ENCODE assay signal across 1 cellular context in genomic region chrX:24693453-24694202, GRCh38.
TF ChIP-seq lines count a peak whose summit lies in the region.

POLA1 (plus strand) TSS chrX:24693918; CDS start chrX:24693962, 44 bp downstream.

TF ChIP-seq in HepG2, 621 proteins besides CTCF, POLR2A, EP300 and RAD21 (continued from another document and continues in another):
- TF ChIP-seq ZBTB40 (IDR thresholded peaks at IDR 0.05): no peak
- TF ChIP-seq ZBTB40 (CRISPR knock-in tag; IDR thresholded peaks at IDR 0.05): 0 out of 2 replicates have a peak, but pooled peaks have one; percentile 69
- peak; percentile 32; the same call in 1 of the 2 replicates for TF ChIP-seq NR2C2 (CRISPR knock-in tag; IDR thresholded peaks at IDR 0.05; ENCODE audit: borderline replicate concordance)
- no peak for TF ChIP-seq PLSCR1 (CRISPR knock-in tag; IDR thresholded peaks at IDR 0.05; ENCODE audit: borderline replicate concordance)
- no peak for TF ChIP-seq PHF5A (CRISPR knock-in tag; IDR thresholded peaks at IDR 0.05; ENCODE audit: low read depth, unreplicated experiment)
- no peak for TF ChIP-seq SMAD9 (CRISPR knock-in tag; IDR thresholded peaks at IDR 0.05)
- TF ChIP-seq TMF1 (CRISPR knock-in tag; IDR thresholded peaks at IDR 0.05; ENCODE audit: low read depth): 0 out of 2 replicates have a peak, but pooled peaks have one; percentile 41
- no peak for TF ChIP-seq WIZ (CRISPR knock-in tag; IDR thresholded peaks at IDR 0.05)
- no peak for TF ChIP-seq FLYWCH1 (CRISPR knock-in tag; IDR thresholded peaks at IDR 0.05)
- no peak for TF ChIP-seq PRDM10 (CRISPR knock-in tag; IDR thresholded peaks at IDR 0.05; ENCODE audit: low read depth)
- TF ChIP-seq KLF13 (CRISPR knock-in tag; IDR thresholded peaks at IDR 0.05): no peak
- no peak for TF ChIP-seq ZNF496 (CRISPR knock-in tag; IDR thresholded peaks at IDR 0.05; ENCODE audit: insufficient replicate concordance)
- no peak for TF ChIP-seq ZNF329 (CRISPR knock-in tag; IDR thresholded peaks at IDR 0.05; ENCODE audit: low read depth)
- no peak for TF ChIP-seq ZNF83 (CRISPR knock-in tag; IDR thresholded peaks at IDR 0.05; ENCODE audit: borderline replicate concordance)
- no peak for TF ChIP-seq STAT5B (CRISPR knock-in tag; IDR thresholded peaks at IDR 0.05)
- TF ChIP-seq ZNF468 (CRISPR knock-in tag; IDR thresholded peaks at IDR 0.05): no peak
- TF ChIP-seq USF2 (IDR thresholded peaks at IDR 0.05; ENCODE audit: low read depth, low read length): no peak
- TF ChIP-seq USF2 (CRISPR knock-in tag; IDR thresholded peaks at IDR 0.05; ENCODE audit: borderline replicate concordance): no peak
- TF ChIP-seq HOXA9 (CRISPR knock-in tag; IDR thresholded peaks at IDR 0.05; ENCODE audit: borderline replicate concordance): no peak
- no peak for TF ChIP-seq ZNF224 (CRISPR knock-in tag; IDR thresholded peaks at IDR 0.05)
- TF ChIP-seq MBNL3 (CRISPR knock-in tag; conservative IDR thresholded peaks at IDR 0.05): no peak
- TF ChIP-seq ZNF275 (CRISPR knock-in tag; IDR thresholded peaks at IDR 0.05; ENCODE audit: borderline replicate concordance): no peak
- TF ChIP-seq REPIN1 (CRISPR knock-in tag; IDR thresholded peaks at IDR 0.05; ENCODE audit: borderline replicate concordance, low read depth): no peak
- no peak for TF ChIP-seq KLF11 (CRISPR knock-in tag; IDR thresholded peaks at IDR 0.05)
- no peak for TF ChIP-seq ZNF569 (CRISPR knock-in tag; IDR thresholded peaks at IDR 0.05; ENCODE audit: borderline replicate concordance)
- TF ChIP-seq TFDP1 (CRISPR knock-in tag; IDR thresholded peaks at IDR 0.05; ENCODE audit: borderline replicate concordance): peak; percentile 93
- TF ChIP-seq BCL6 (CRISPR knock-in tag; IDR thresholded peaks at IDR 0.05): no peak
- no peak for TF ChIP-seq JUND (CRISPR knock-in tag; IDR thresholded peaks at IDR 0.05)
- TF ChIP-seq ZNF746 (CRISPR knock-in tag; IDR thresholded peaks at IDR 0.05): no peak
- TF ChIP-seq HOXA3 (CRISPR knock-in tag; IDR thresholded peaks at IDR 0.05): peak; percentile 82
- 0 out of 2 replicates have a peak, but pooled peaks have one; percentile 33 for TF ChIP-seq ZNF770 (CRISPR knock-in tag; IDR thresholded peaks at IDR 0.05)
- TF ChIP-seq KLF16 (CRISPR knock-in tag; IDR thresholded peaks at IDR 0.05): peak in 1 of 2 experiments; percentile 13; a peak in 1 of 4 replicates
- 0 out of 2 replicates have a peak, but pooled peaks have one; percentile 35 for TF ChIP-seq ZNF878 (CRISPR knock-in tag; IDR thresholded peaks at IDR 0.05)
- no peak for TF ChIP-seq CENPT (CRISPR knock-in tag; IDR thresholded peaks at IDR 0.05; ENCODE audit: low read depth)
- TF ChIP-seq ZFP36L1 (CRISPR knock-in tag; IDR thresholded peaks at IDR 0.05): no peak
- no peak for TF ChIP-seq TBL1XR1 (IDR thresholded peaks at IDR 0.05; ENCODE audit: borderline replicate concordance, low read length, partially characterized antibody)
- no peak for TF ChIP-seq RNF2 (conservative IDR thresholded peaks at IDR 0.05; ENCODE audit: low read depth)
- peak; percentile 78 for TF ChIP-seq SP2 (CRISPR knock-in tag; IDR thresholded peaks at IDR 0.05)
- no peak for TF ChIP-seq ZNF263 (CRISPR knock-in tag; IDR thresholded peaks at IDR 0.05)
- no peak for TF ChIP-seq XBP1 (CRISPR knock-in tag; IDR thresholded peaks at IDR 0.05)
- TF ChIP-seq NFE2L1 (CRISPR knock-in tag; IDR thresholded peaks at IDR 0.05; ENCODE audit: borderline replicate concordance): no peak
- no peak for TF ChIP-seq SRSF1 (optimal IDR thresholded peaks at IDR 0.05; ENCODE audit: low read depth, low read length)
- no peak for TF ChIP-seq ZNF577 (CRISPR knock-in tag; IDR thresholded peaks at IDR 0.05; ENCODE audit: borderline replicate concordance, low read depth)
- TF ChIP-seq RORA (CRISPR knock-in tag; IDR thresholded peaks at IDR 0.05): no peak
